ENCODE assay signal across 8 cellular contexts in the genomic region with DNA sequence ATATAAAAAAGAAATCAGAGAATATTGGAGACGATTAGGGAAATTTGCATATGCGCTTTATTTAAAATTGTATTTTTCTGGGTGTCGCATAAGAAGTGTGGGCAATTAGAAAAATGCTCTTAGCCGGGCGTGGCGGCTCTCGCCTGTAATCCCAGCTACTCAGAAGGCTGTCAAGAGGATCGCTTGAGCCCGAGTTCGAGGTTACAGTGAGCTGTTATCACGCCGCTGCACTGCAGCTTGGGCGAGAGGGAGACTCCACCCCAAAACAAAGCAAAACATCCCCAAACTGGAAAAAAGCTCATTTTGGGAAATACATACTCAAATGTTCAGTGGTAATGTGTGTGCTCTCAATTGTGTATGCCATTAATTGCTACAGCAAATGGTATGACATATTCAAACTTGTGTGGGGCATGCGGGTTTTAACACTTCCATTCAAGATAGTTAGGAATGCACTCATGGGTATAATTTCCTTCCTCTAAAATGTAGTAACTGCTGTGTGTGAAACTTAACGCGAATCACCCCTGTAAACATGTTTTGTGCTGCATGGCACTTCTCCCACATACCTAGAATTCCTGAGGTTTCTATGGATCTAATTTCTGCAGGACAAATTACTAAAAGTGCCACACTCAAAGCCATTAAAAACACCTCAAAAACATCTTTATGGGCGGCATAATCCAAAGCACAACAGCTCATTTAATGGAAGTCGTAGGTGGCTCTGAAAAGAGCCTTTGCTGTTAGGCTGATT. TPM values are rescaled to one million over a fixed set of nuclear protein-coding genes. Genes with fewer than 3 reads are reported as not detected.
DNase-seq lines count a peak whose midpoint lies in the region; ATAC-seq and TF ChIP-seq lines count a peak whose summit lies in the region.

No MANE protein-coding gene starts in this region.

- peak overlapping the region; percentile 48 for H3K4me3 ChIP-seq in Jurkat, Clone E6-1 (ENCODE audit: low read length)
- H3K4me3 ChIP-seq in fibroblast of mammary gland (ENCODE audit: control insufficient read depth, low read depth, low read length) (peak overlapping the region; percentile 76), neuron (ENCODE audit: low read length) (peak overlapping the region; percentile 80)

- ATAC-seq in HG02642 (IDR thresholded peaks at IDR 0.05; ENCODE audit: poor library complexity, unreplicated experiment): no peak
- no peak for ATAC-seq in GM19463 (IDR thresholded peaks at IDR 0.05; ENCODE audit: unreplicated experiment)

- H2AFZ ChIP-seq in neuron (ENCODE audit: low read depth, low read length): peak overlapping the region; percentile 31

- H3K4me1 ChIP-seq in neuron (ENCODE audit: insufficient read depth, low read length): peaks cover 36% of the 10 kb centered on the region

- H3K9me3 ChIP-seq in neuron (ENCODE audit: low read length): no peaks in the 10 kb centered on the region

- peak; percentile 87 for DNase-seq in ELF-1 (ENCODE audit: low read depth, low spot score)
- peak; percentile 56 for DNase-seq in Jurkat, Clone E6-1 (ENCODE audit: low read depth, low spot score)
- DNase-seq in activated CD4-positive, alpha-beta T cell treated with anti-CD3 and anti-CD28 coated beads, Interleukin-2, amount 50 U/mL, for 1 hour: peak; percentile 13
- DNase-seq in fibroblast of mammary gland (ENCODE audit: low read depth): peak; percentile 35
- no peak for DNase-seq in ureter (ENCODE audit: low spot score)

- no peaks in the 10 kb centered on the region for H3K36me3 ChIP-seq in neuron (ENCODE audit: insufficient read depth, low read length)

- H3K27me3 ChIP-seq in neuron (ENCODE audit: insufficient read depth, low read length): no peaks in the 10 kb centered on the region

- TF ChIP-seq CTCF in fibroblast of mammary gland (conservative IDR thresholded peaks at IDR 0.05; ENCODE audit: control insufficient read depth, insufficient read depth, low read depth, low read length): no peak

RNA-seq across cellular contexts. Expression of a gene that starts 54.7 kb away (rescaled TPM):
- polyA plus RNA-seq in Jurkat, Clone E6-1 (2012; ENCODE audit: insufficient read depth, insufficient read length): not detected
- total RNA-seq in ureter: 14.8 TPM
